17 cellular contexts compared by ENCODE assay signal in genomic region chr11:69198891-69199582, GRCh38. TPM values are rescaled to one million over a fixed set of nuclear protein-coding genes. Genes with fewer than 3 reads are reported as not detected.
A peak's percentile ranks its signal among the peaks of the same experiment; 100 is the strongest.
DNase-seq lines count a peak whose midpoint lies in the region; ATAC-seq, FAIRE-seq and TF ChIP-seq lines count a peak whose summit lies in the region.
"Had no signal": no experiment of that assay in that cellular context is flagged by ENCODE, and none has a peak within 500 bp of the region (broad histone marks: within the 10 kb centered on the region; RNA-seq: fewer than 3 reads in every experiment).

No MANE protein-coding gene starts in this region.

- peaks cover 4% of the 10 kb centered on the region for H3K4me1 ChIP-seq in HepG2 (ENCODE audit: insufficient read depth, low read length)
- no peaks in the 10 kb centered on the region for H3K4me1 ChIP-seq in right lobe of liver
- no peaks in the 10 kb centered on the region for H3K4me1 ChIP-seq in upper lobe of right lung

- TF ChIP-seq POLR2A in HepG2 (IDR thresholded peaks at IDR 0.05; ENCODE audit: insufficient read depth in 1 of 2, low read depth in 2 of 2, low read length in 2 of 2) (no peak), right lobe of liver (IDR thresholded peaks at IDR 0.05) (no peak)

- H3K36me3 ChIP-seq in HepG2 (replicated peaks in 1 of 2; ENCODE audit: control insufficient read depth in 1 of 2, insufficient read depth in 2 of 2, low read length in 2 of 2) = no peaks in the 10 kb centered on the region
- H3K36me3 ChIP-seq in right lobe of liver = no peaks in the 10 kb centered on the region
- no peaks in the 10 kb centered on the region for H3K36me3 ChIP-seq in SK-N-MC (ENCODE audit: insufficient read depth, low read length)
- no peaks in the 10 kb centered on the region for H3K36me3 ChIP-seq in upper lobe of right lung
- H3K36me3 ChIP-seq: BLaER1 treated with 17β-estradiol and CSF1 and Interleukin-3, amounts not matched to agents 10 nM and 100 nM had no signal

- H3K4me1 Mint-ChIP-seq in glutamatergic neuron (ENCODE audit: low read depth, unreplicated experiment) = peaks cover 8% of the 10 kb centered on the region
- H3K4me1 Mint-ChIP-seq in activated naive CD8-positive, alpha-beta T cell treated with anti-CD3 and anti-CD28 coated beads for 36 hours = peaks cover 3% of the 10 kb centered on the region
- H3K4me1 Mint-ChIP-seq: CD4-positive, CD25-positive, alpha-beta regulatory T cell had no signal

- CTCF ChIA-PET in HepG2 (lab: Yijun Ruan, JAX; ENCODE audit: low intra/inter-chr PET ratio, low total read pairs) = no interaction called here

- no peaks in the 10 kb centered on the region for H3K79me2 ChIP-seq in HepG2 (ENCODE audit: insufficient read depth, low read length)

- H3K27me3 Mint-ChIP-seq in glutamatergic neuron (ENCODE audit: unreplicated experiment) = peaks cover 19% of the 10 kb centered on the region
- H3K27me3 Mint-ChIP-seq in activated naive CD8-positive, alpha-beta T cell treated with anti-CD3 and anti-CD28 coated beads for 36 hours = peaks cover 4% of the 10 kb centered on the region
- H3K27me3 Mint-ChIP-seq: CD4-positive, CD25-positive, alpha-beta regulatory T cell had no signal

- H3K4me3 ChIP-seq in HepG2 (replicated peaks in 1 of 3; ENCODE audit: insufficient read depth in 1 of 3, low read depth in 2 of 3, low read length in 3 of 3) (no peak overlapping the region), right lobe of liver (no peak overlapping the region), SK-N-MC (no peak overlapping the region), upper lobe of right lung (no peak overlapping the region)
- H3K4me3 ChIP-seq: BLaER1 treated with 17β-estradiol and CSF1 and Interleukin-3, amounts not matched to agents 10 nM and 100 nM had no signal

- no peak overlapping the region for H2AFZ ChIP-seq in HepG2 (ENCODE audit: low read length)

- TF ChIP-seq CTCF in HepG2 (CRISPR knock-in tag; IDR thresholded peaks at IDR 0.05) (no peak), right lobe of liver (IDR thresholded peaks at IDR 0.05) (no peak), glutamatergic neuron (IDR thresholded peaks at IDR 0.05; ENCODE audit: partially characterized antibody, unreplicated experiment) (no peak), upper lobe of right lung (IDR thresholded peaks at IDR 0.05) (no peak)

- no peak for TF ChIP-seq EP300 in HepG2 (IDR thresholded peaks at IDR 0.05; ENCODE audit: low read depth in 2 of 2, low read length in 2 of 2)
- no peak for TF ChIP-seq EP300 in HepG2 (CRISPR knock-in tag; IDR thresholded peaks at IDR 0.05; ENCODE audit: borderline replicate concordance)

- no TSS peak for BruUV-seq in HepG2 (replicated peaks; lab: Mats Ljungman, UMichigan)

- DNase-seq in HepG2 (ENCODE audit: low spot score) = no peak
- DNase-seq in right lobe of liver = no peak
- no peak for DNase-seq in SK-N-MC (ENCODE audit: low read depth, low spot score)
- no peak for DNase-seq in glutamatergic neuron
- DNase-seq in upper lobe of right lung = peak; percentile 30
- no peak for DNase-seq in activated naive CD8-positive, alpha-beta T cell treated with anti-CD3 and anti-CD28 coated beads for 36 hours
- no peak for DNase-seq in H4 (ENCODE audit: low spot score)
- DNase-seq in activated naive CD4-positive, alpha-beta T cell treated with Interleukin-2 at 50 U/mL for 16 hours = no peak
- DNase-seq: ACHN; CD4-positive, CD25-positive, alpha-beta regulatory T cell had no signal

- ATAC-seq in HepG2 (no peak), right lobe of liver (no peak), upper lobe of right lung (no peak)
- ATAC-seq: HCT116 had no signal

- H3K9me3 Mint-ChIP-seq in glutamatergic neuron (ENCODE audit: unreplicated experiment) = peaks cover 13% of the 10 kb centered on the region
- peaks cover 3% of the 10 kb centered on the region for H3K9me3 Mint-ChIP-seq in activated naive CD8-positive, alpha-beta T cell treated with anti-CD3 and anti-CD28 coated beads for 36 hours

- H3K4me3 Mint-ChIP-seq in glutamatergic neuron (ENCODE audit: unreplicated experiment) = peak overlapping the region; percentile 19
- H3K4me3 Mint-ChIP-seq in activated naive CD8-positive, alpha-beta T cell treated with anti-CD3 and anti-CD28 coated beads for 36 hours = no peak overlapping the region
- H3K4me3 Mint-ChIP-seq: CD4-positive, CD25-positive, alpha-beta regulatory T cell had no signal

- H3K36me3 Mint-ChIP-seq in glutamatergic neuron (ENCODE audit: unreplicated experiment) = peaks cover 23% of the 10 kb centered on the region
- H3K36me3 Mint-ChIP-seq in activated naive CD8-positive, alpha-beta T cell treated with anti-CD3 and anti-CD28 coated beads for 36 hours = no peaks in the 10 kb centered on the region

- H3K9ac ChIP-seq in HepG2 (ENCODE audit: insufficient read depth, low read depth, low read length) (no peak overlapping the region), SK-N-MC (ENCODE audit: insufficient read length) (no peak overlapping the region)
- H3K9ac ChIP-seq: BLaER1 treated with 17β-estradiol and CSF1 and Interleukin-3, amounts not matched to agents 10 nM and 100 nM had no signal

- intact Hi-C loops in HepG2 (cut with micrococcal nuclease; ENCODE audit: unreplicated experiment) (no loop called here), right lobe of liver (cut with DNase I) (no loop called here), upper lobe of right lung (cut with DNase I) (no loop called here)

- no peak for TF ChIP-seq RAD21 in HepG2 (CRISPR knock-in tag; IDR thresholded peaks at IDR 0.05)

- H3K9me3 ChIP-seq in HepG2 (ENCODE audit: low read length) (no peaks in the 10 kb centered on the region), right lobe of liver (no peaks in the 10 kb centered on the region), SK-N-MC (ENCODE audit: low read depth, low read length) (no peaks in the 10 kb centered on the region), upper lobe of right lung (no peaks in the 10 kb centered on the region)

- no peaks in the 10 kb centered on the region for H4K20me1 ChIP-seq in HepG2 (ENCODE audit: insufficient read depth, low read length)

- H3K27ac ChIP-seq in HepG2 (ENCODE audit: extremely low read length, insufficient read depth, low read length) = no peak overlapping the region
- H3K27ac ChIP-seq in right lobe of liver = no peak overlapping the region
- H3K27ac ChIP-seq in SK-N-MC = peak overlapping the region; percentile 37
- H3K27ac ChIP-seq in upper lobe of right lung = no peak overlapping the region
- H3K27ac ChIP-seq: BLaER1 treated with 17β-estradiol and CSF1 and Interleukin-3, amounts not matched to agents 10 nM and 100 nM had no signal

- peaks cover 4 to 34% of the 10 kb centered on the region in 2 experiments; a peak in 4 of 5 replicates for H3K27me3 ChIP-seq in HepG2 (ENCODE audit: control insufficient read depth in 1 of 2, insufficient read depth in 2 of 2, low read length in 2 of 2)
- H3K27me3 ChIP-seq in right lobe of liver = no peaks in the 10 kb centered on the region
- H3K27me3 ChIP-seq in upper lobe of right lung = no peaks in the 10 kb centered on the region
- H3K27me3 ChIP-seq: BLaER1 treated with 17β-estradiol and CSF1 and Interleukin-3, amounts not matched to agents 10 nM and 100 nM had no signal

- no peak for FAIRE-seq in HepG2 (lab: Jason Lieb, UNC)
- FAIRE-seq: GM12891, GM19239, H54 had no signal

- no peak overlapping the region for H3K27ac Mint-ChIP-seq in glutamatergic neuron (ENCODE audit: unreplicated experiment)
- no peak overlapping the region for H3K27ac Mint-ChIP-seq in activated naive CD8-positive, alpha-beta T cell treated with anti-CD3 and anti-CD28 coated beads for 36 hours

- no peak overlapping the region for H3K4me2 ChIP-seq in HepG2 (ENCODE audit: low read depth, low read length)
- H3K4me2 ChIP-seq: BLaER1 treated with 17β-estradiol and CSF1 and Interleukin-3, amounts not matched to agents 10 nM and 100 nM had no signal

- in situ Hi-C loops in HepG2 (cut with HindIII; ENCODE audit: extremely low pct_ligation_motif_present, low pct_unique_long_range_greater_than_20kb) = no loop called here

- WGBS in HepG2 (ENCODE audit: low lambda C conversion rate) = 26% methylated on average over 5 of the region's 5 CpGs
- 54% methylated on average over 5 of the region's 5 CpGs for WGBS in right lobe of liver (ENCODE audit: insufficient coverage, low coverage, low lambda C conversion rate, missing lambda C conversion rate)

- POLR2A ChIA-PET in HepG2 (lab: Yijun Ruan, JAX) = no interaction called here

TF ChIP-seq in HepG2, 621 proteins besides CTCF, POLR2A, EP300 and RAD21 (continues in another document):
- TF ChIP-seq REXO4 (CRISPR knock-in tag; IDR thresholded peaks at IDR 0.05; ENCODE audit: borderline replicate concordance) (no peak), SYNCRIP (IDR thresholded peaks at IDR 0.05; ENCODE audit: insufficient read depth, low read depth, low read length) (no peak), LCORL (IDR thresholded peaks at IDR 0.05) (peak; percentile 8; the same call in 1 of the 2 replicates), LCORL (CRISPR knock-in tag; IDR thresholded peaks at IDR 0.05) (no peak)

RNA-seq across cellular contexts. Expression of gene SMIM38, which starts 43.3 kb away (rescaled TPM):
- total RNA-seq in HepG2 (2016; rRNA removed; fragmentation: Illumina TruSeq; extraction: Trizol) (0.40 TPM in 1 of 2 replicates, not detected in the other), right lobe of liver (not detected), glutamatergic neuron (ENCODE audit: unreplicated experiment) (0.32 TPM), upper lobe of right lung (not detected)
- 0.18 TPM in 1 of 2 replicates, not detected in the other for total RNA-seq in HepG2 (2016; cell fraction: cytosol; rRNA removed; fragmentation: Illumina TruSeq; extraction: Trizol; ENCODE audit: low read depth)
- total RNA-seq in HepG2 (2016; cell fraction: insoluble cytoplasmic fraction; rRNA removed; fragmentation: Illumina TruSeq; extraction: Trizol) = 0.39 and 0.61 TPM in 2 replicates
- total RNA-seq in HepG2 (2016; cell fraction: membrane; rRNA removed; fragmentation: Illumina TruSeq; extraction: Trizol) = 0.24 and 0.25 TPM in 2 replicates
- total RNA-seq in HepG2 (2016; cell fraction: nucleus; rRNA removed; fragmentation: Illumina TruSeq; extraction: Trizol) = 0.43 and 0.91 TPM in 2 replicates
- polyA plus RNA-seq in HepG2 (2011; rRNA removed) = 0.30 and 0.42 TPM in 2 replicates
- polyA plus RNA-seq in HepG2 (2011; cell fraction: cytosol; rRNA removed) = 0.12 and 0.32 TPM in 2 replicates
- 3.5 and 3.6 TPM in 2 replicates for polyA plus RNA-seq in HepG2 (2011; cell fraction: nucleus; rRNA removed)
- 0.39 and 0.67 TPM in 2 replicates for polyA plus RNA-seq in HepG2 (2012)
- polyA plus RNA-seq in HepG2 (2016; cell fraction: cytosol; fragmentation: Illumina TruSeq; extraction: Trizol; ENCODE audit: low read depth) = not detected in 2 replicates
- 0.09 TPM in 1 of 2 replicates, not detected in the other for polyA plus RNA-seq in HepG2 (2016; cell fraction: insoluble cytoplasmic fraction; fragmentation: Illumina TruSeq; extraction: Trizol; ENCODE audit: low read depth)
- not detected in 2 replicates for polyA plus RNA-seq in HepG2 (2016; cell fraction: membrane; fragmentation: Illumina TruSeq; extraction: Trizol; ENCODE audit: low read depth)
- 0.45 and 0.49 TPM in 2 replicates for polyA plus RNA-seq in HepG2 (2016; cell fraction: nucleus; fragmentation: Illumina TruSeq; extraction: Trizol; ENCODE audit: insufficient read depth, low read depth)
- polyA minus RNA-seq in HepG2 (2011; rRNA and poly(A)+ RNA removed; ENCODE audit: low replicate concordance) = 0.09 and 1.2 TPM in 2 replicates
- polyA minus RNA-seq in HepG2 (2011; cell fraction: cytosol; rRNA and poly(A)+ RNA removed) = not detected in 2 replicates
- polyA minus RNA-seq in HepG2 (2011; cell fraction: nucleus; rRNA and poly(A)+ RNA removed) = 1.4 and 2.1 TPM in 2 replicates
- under 1 TPM; 0.19 to 0.20 TPM for total RNA-seq in activated naive CD8-positive, alpha-beta T cell treated with anti-CD3 and anti-CD28 coated beads for 36 hours
- not detected in 2 replicates for total RNA-seq in H4 (2014; rRNA removed; shearing (Covaris generic))
- total RNA-seq: Daoy, HT1080 had no signal
